In genomic region chr22:26581769-26582168, GRCh38 we compare ENCODE assay signal across 17 cellular contexts. TPM values are rescaled to one million over a fixed set of nuclear protein-coding genes. Genes with fewer than 3 reads are reported as not detected.
A peak's percentile ranks its signal among the peaks of the same experiment; 100 is the strongest.
DNase-seq lines count a peak whose midpoint lies in the region; ATAC-seq, FAIRE-seq and TF ChIP-seq lines count a peak whose summit lies in the region.
"Had no signal": no experiment of that assay in that cellular context is flagged by ENCODE, and none has a peak within 500 bp of the region (broad histone marks: within the 10 kb centered on the region; RNA-seq: fewer than 3 reads in every experiment).

No MANE protein-coding gene starts in this region.

- H3F3A ChIP-seq in OCI-LY1 (ENCODE audit: insufficient read depth, low read length) = no peaks in the 10 kb centered on the region

- FAIRE-seq in kidney (lab: Jason Lieb, UNC) = no peak
- FAIRE-seq: A549, H1 had no signal

- H3K9ac ChIP-seq in OCI-LY1 (ENCODE audit: low read length) (no peak overlapping the region), kidney (ENCODE audit: low read length in 2 of 2) (no peak overlapping the region)

- ATAC-seq in activated naive CD8-positive, alpha-beta T cell treated with anti-CD3 and anti-CD28 coated beads, Interleukin-2, amount 50 U/mL, for 24 hours = no peak
- no peak for ATAC-seq in psoas muscle
- ATAC-seq: A549 had no signal

- H3K4me1 ChIP-seq in OCI-LY1 (ENCODE audit: insufficient read depth, low read length, severe bottlenecking) (peaks cover 69% of the 10 kb centered on the region), kidney (ENCODE audit: control insufficient read depth in 1 of 2, insufficient read depth in 1 of 2, low read depth in 1 of 2, low read length in 2 of 2) (peaks cover 0 to 3% of the 10 kb centered on the region in 2 donors), psoas muscle (peaks cover 33% of the 10 kb centered on the region)

- H4K20me1 ChIP-seq in OCI-LY1 (ENCODE audit: insufficient read depth, low read length) = no peaks in the 10 kb centered on the region

- no peak overlapping the region for H3K4me2 ChIP-seq in OCI-LY1 (ENCODE audit: low read length)
- H3K4me2 ChIP-seq: A549 had no signal

- H3K9me3 Mint-ChIP-seq in activated naive CD8-positive, alpha-beta T cell (ENCODE audit: low read depth) = no peaks in the 10 kb centered on the region
- no peaks in the 10 kb centered on the region for H3K9me3 Mint-ChIP-seq in activated naive CD8-positive, alpha-beta T cell treated with anti-CD3 and anti-CD28 coated beads, Interleukin-2, amount 50 U/mL, for 24 hours
- H3K9me3 Mint-ChIP-seq: HFFc6 had no signal

- 97 to 100% (median 97%) methylated on average over 6 of the region's 6 CpGs for WGBS in psoas muscle, 3 donors

- TF ChIP-seq CTCF in OCI-LY1 (IDR thresholded peaks at IDR 0.05; ENCODE audit: low read length) (no peak), kidney (IDR thresholded peaks at IDR 0.05; ENCODE audit: borderline replicate concordance, extremely low read depth, insufficient read depth) (no peak), psoas muscle (IDR thresholded peaks at IDR 0.05) (no peak)

- H3K4me3 Mint-ChIP-seq in activated naive CD8-positive, alpha-beta T cell = no peak overlapping the region
- H3K4me3 Mint-ChIP-seq in activated naive CD8-positive, alpha-beta T cell treated with anti-CD3 and anti-CD28 coated beads, Interleukin-2, amount 50 U/mL, for 24 hours = no peak overlapping the region
- H3K4me3 Mint-ChIP-seq: HFFc6 had no signal

- peaks cover 17% of the 10 kb centered on the region; the same call in 1 of the 2 replicates for H3K36me3 ChIP-seq in OCI-LY1 (ENCODE audit: insufficient read depth, low read length)
- peaks cover 0 to 4% of the 10 kb centered on the region in 2 donors for H3K36me3 ChIP-seq in kidney (ENCODE audit: control insufficient read depth in 1 of 2, insufficient read depth in 2 of 2, low read length in 2 of 2)
- H3K36me3 ChIP-seq in psoas muscle (ENCODE audit: insufficient read depth in 1 of 2, low read depth in 1 of 2) = peaks cover 0 to 22% of the 10 kb centered on the region in 2 donors

- DNase-seq in activated naive CD8-positive, alpha-beta T cell treated with anti-CD3 and anti-CD28 coated beads, Interleukin-2, amount 50 U/mL, for 24 hours = no peak
- DNase-seq in kidney (peak; percentile 4), psoas muscle (no peak), NCI-H1092 treated with DMSO at 0.1 percent for 48 hours (lab: John Stamatoyannopoulos, UW) (no peak), head of caudate nucleus (no peak)
- DNase-seq: HFFc6; IMR-90; NCI-H2227 treated with DMSO at 0.1 percent for 48 hours; NCI-H526; NK-92 treated with Interleukin-12 subunit alpha and Interleukin-12 subunit beta, amount 100 ng/mL, for 24 hours had no signal

- intact Hi-C loops in kidney (cut with DNase I) = no loop called here
- intact Hi-C loops in psoas muscle (cut with DNase I) = no loop called here
- intact Hi-C loops in head of caudate nucleus (cut with DNase I) = loop anchor here (10.0 kb wide), 1 partner anchor 67 kb away; the partner anchor contains the start of gene TFIP11

- no peak overlapping the region for H2AFZ ChIP-seq in OCI-LY1 (ENCODE audit: low read length)

- peaks cover 75% of the 10 kb centered on the region for H3K4me1 Mint-ChIP-seq in activated naive CD8-positive, alpha-beta T cell (ENCODE audit: low read depth)
- peaks cover 74% of the 10 kb centered on the region for H3K4me1 Mint-ChIP-seq in activated naive CD8-positive, alpha-beta T cell treated with anti-CD3 and anti-CD28 coated beads, Interleukin-2, amount 50 U/mL, for 24 hours

- no peaks in the 10 kb centered on the region for H3K9me2 ChIP-seq in OCI-LY1 (ENCODE audit: low read depth, low read length)

- peak overlapping the region; percentile 95 for H3K27ac Mint-ChIP-seq in activated naive CD8-positive, alpha-beta T cell
- H3K27ac Mint-ChIP-seq in activated naive CD8-positive, alpha-beta T cell treated with anti-CD3 and anti-CD28 coated beads, Interleukin-2, amount 50 U/mL, for 24 hours = no peak overlapping the region

- no peaks in the 10 kb centered on the region for H3K27me3 Mint-ChIP-seq in activated naive CD8-positive, alpha-beta T cell
- H3K27me3 Mint-ChIP-seq in activated naive CD8-positive, alpha-beta T cell treated with anti-CD3 and anti-CD28 coated beads, Interleukin-2, amount 50 U/mL, for 24 hours = no peaks in the 10 kb centered on the region

- H3K9me3 ChIP-seq in OCI-LY1 (ENCODE audit: low read length) (no peaks in the 10 kb centered on the region), kidney (ENCODE audit: control insufficient read depth in 1 of 2, low read length in 2 of 2) (no peaks in the 10 kb centered on the region), psoas muscle (no peaks in the 10 kb centered on the region)
- H3K9me3 ChIP-seq: A549, SJSA1 had no signal

- no peaks in the 10 kb centered on the region for H3K27me3 ChIP-seq in OCI-LY1 (ENCODE audit: insufficient read depth, low read length)
- no peaks in the 10 kb centered on the region for H3K27me3 ChIP-seq in psoas muscle (ENCODE audit: insufficient read depth in 3 of 3, low read length in 2 of 3)
- H3K27me3 ChIP-seq: SJSA1 had no signal

- no peak overlapping the region for H3K4me3 ChIP-seq in OCI-LY1 (ENCODE audit: low read depth, low read length, poor library complexity, severe bottlenecking)
- no peak overlapping the region for H3K4me3 ChIP-seq in kidney (ENCODE audit: low read length in 2 of 2)
- no peak overlapping the region for H3K4me3 ChIP-seq in psoas muscle
- H3K4me3 ChIP-seq: A549, SJSA1 had no signal

- no peaks in the 10 kb centered on the region for H3K36me3 Mint-ChIP-seq in activated naive CD8-positive, alpha-beta T cell
- H3K36me3 Mint-ChIP-seq in activated naive CD8-positive, alpha-beta T cell treated with anti-CD3 and anti-CD28 coated beads, Interleukin-2, amount 50 U/mL, for 24 hours (ENCODE audit: low read depth) = peaks cover 9% of the 10 kb centered on the region

- peaks cover 37% of the 10 kb centered on the region for H3K79me2 ChIP-seq in OCI-LY1 (ENCODE audit: insufficient read depth, low read length)

- H3K27ac ChIP-seq in OCI-LY1 (ENCODE audit: low read depth, low read length, poor library complexity, severe bottlenecking) (peak overlapping the region; percentile 93), kidney (ENCODE audit: low read depth in 2 of 2, low read length in 2 of 2) (no peak overlapping the region), psoas muscle (no peak overlapping the region)
- H3K27ac ChIP-seq: A549, RWPE1, SJSA1 had no signal

RNA-seq across cellular contexts. Expression of gene TPST2, which starts 8.2 kb away (rescaled TPM):
- total RNA-seq in kidney = 40.3 TPM
- 48.7 TPM for polyA plus RNA-seq in kidney (ENCODE audit: insufficient read depth, low read depth, low replicate concordance)
- total RNA-seq in psoas muscle = 10 to 100 TPM; 22.1 to 41.3 (median 28.5) TPM
- 10 to 100 TPM; 30.5 to 76.4 (median 46.9) TPM for polyA plus RNA-seq in psoas muscle

RNA-seq across cellular contexts. Expression of gene CRYBB1, which starts 36.1 kb away (rescaled TPM):
- total RNA-seq in kidney = 1.7 TPM
- 0.54 TPM for polyA plus RNA-seq in kidney (ENCODE audit: insufficient read depth, low read depth, low replicate concordance)
- under 1 TPM in 3 of 4 donors, not detected in 1; 0.22 to 0.25 (median 0.25) TPM for total RNA-seq in psoas muscle
- polyA plus RNA-seq in psoas muscle = under 1 TPM in 2 of 3 donors, not detected in 1; 0.14 to 0.21 TPM
- total RNA-seq: Daoy, HFFc6, IMR-90, SJSA1 had no signal
- polyA plus RNA-seq: A549, IMR-90 had no signal

RNA-seq across cellular contexts. Expression of gene CRYBA4, which starts 40.0 kb away (rescaled TPM):
- total RNA-seq in kidney (0.41 TPM), psoas muscle (not detected)
- polyA plus RNA-seq in kidney (ENCODE audit: insufficient read depth, low read depth, low replicate concordance) (not detected), psoas muscle (not detected)
- total RNA-seq: Daoy, HFFc6, IMR-90, SJSA1 had no signal
- polyA plus RNA-seq: A549, IMR-90 had no signal
